Comparison of ENCODE assay signal across 8 cellular contexts in genomic region chr1:99180343-99180808, GRCh38.
DNase-seq lines count a peak whose midpoint lies in the region; ATAC-seq and TF ChIP-seq lines count a peak whose summit lies in the region.

No MANE protein-coding gene starts in this region.

- 28 to 67% methylated on average over 1 to 3 of the region's 3 CpGs for WGBS in endodermal cell (ENCODE audit: insufficient coverage in 1 of 2, insufficient read length in 1 of 2), 2 experiments

- no peak overlapping the region for H3K27ac Mint-ChIP-seq in activated CD4-positive, alpha-beta memory T cell treated with anti-CD3 and anti-CD28 coated beads, Interleukin-2, amount 10 ng/mL, durations not matched to agents 7 days and 5 days
- H3K27ac Mint-ChIP-seq in endodermal cell: peak overlapping the region; percentile 92

- no peak overlapping the region for H3K9ac ChIP-seq in endodermal cell (ENCODE audit: extremely low read depth, low read length, poor library complexity, severe bottlenecking)

- peak; percentile 97 for ATAC-seq in HG03575 (IDR thresholded peaks at IDR 0.05; ENCODE audit: extremely low read depth, insufficient number of reproducible peaks, low FRiP score, unreplicated experiment)

- in situ Hi-C loops in Caki2 (cut with HindIII; ENCODE audit: low pct_unique_long_range_greater_than_20kb, low sequenced_read_pairs): no loop called here

- no peaks in the 10 kb centered on the region for H3K36me3 Mint-ChIP-seq in activated CD4-positive, alpha-beta memory T cell treated with anti-CD3 and anti-CD28 coated beads, Interleukin-2, amount 10 ng/mL, durations not matched to agents 7 days and 5 days (ENCODE audit: low read depth)
- no peaks in the 10 kb centered on the region for H3K36me3 Mint-ChIP-seq in endodermal cell (ENCODE audit: low read depth)

- H3K9me3 Mint-ChIP-seq in activated CD4-positive, alpha-beta memory T cell treated with anti-CD3 and anti-CD28 coated beads, Interleukin-2, amount 10 ng/mL, durations not matched to agents 7 days and 5 days: no peaks in the 10 kb centered on the region
- H3K9me3 Mint-ChIP-seq in endodermal cell: no peaks in the 10 kb centered on the region

- no peak overlapping the region for H3K4me3 ChIP-seq in endodermal cell (ENCODE audit: low read length)

- peak; percentile 70 for TF ChIP-seq CTCF in GM20000 (IDR thresholded peaks at IDR 0.05; ENCODE audit: extremely low read depth, missing control alignments)
- TF ChIP-seq CTCF in endodermal cell (conservative IDR thresholded peaks at IDR 0.05): peak; percentile 97

- no peak overlapping the region for H3K4me3 Mint-ChIP-seq in activated CD4-positive, alpha-beta memory T cell treated with anti-CD3 and anti-CD28 coated beads, Interleukin-2, amount 10 ng/mL, durations not matched to agents 7 days and 5 days
- H3K4me3 Mint-ChIP-seq in endodermal cell: no peak overlapping the region

- DNase-seq in Caki2 (ENCODE audit: low read depth) (peak; percentile 67), GM20000 (ENCODE audit: low spot score) (peak; percentile 50), NCI-H748 (lab: John Stamatoyannopoulos, UW; ENCODE audit: unreplicated experiment) (peak; percentile 85), endodermal cell (peak; percentile 87), midbrain (lab: John Stamatoyannopoulos, UW) (peak; percentile 90)
- peak; percentile 71 for DNase-seq in activated CD4-positive, alpha-beta memory T cell treated with anti-CD3 and anti-CD28 coated beads, Interleukin-2, amount 10 ng/mL, durations not matched to agents 7 days and 5 days
- DNase-seq in stimulated activated CD8-positive, alpha-beta memory T cell treated with anti-CD3 and anti-CD28 coated beads, Interleukin-4, amount 100 ng/mL, for 48 hours: peak; percentile 75

- no peaks in the 10 kb centered on the region for H3K4me1 ChIP-seq in endodermal cell (ENCODE audit: control insufficient read depth, insufficient read depth, low read length)

- no peaks in the 10 kb centered on the region for H3K9me3 ChIP-seq in endodermal cell (ENCODE audit: control insufficient read depth, low read length)

- CTCF ChIA-PET in activated CD4-positive, alpha-beta memory T cell treated with anti-CD3 and anti-CD28 coated beads, Interleukin-2, amount 10 ng/mL, durations not matched to agents 7 days and 5 days (lab: Charles Lee): interaction anchor here (1.2 to 3.5 kb wide), 5 partner anchors 146 to 526 kb away, joined by 3 to 18 read pairs (median 7); no protein-coding TSS in a partner anchor

- H3K4me1 Mint-ChIP-seq in activated CD4-positive, alpha-beta memory T cell treated with anti-CD3 and anti-CD28 coated beads, Interleukin-2, amount 10 ng/mL, durations not matched to agents 7 days and 5 days: no peaks in the 10 kb centered on the region
- H3K4me1 Mint-ChIP-seq in endodermal cell: no peaks in the 10 kb centered on the region

- POLR2A ChIA-PET in activated CD4-positive, alpha-beta memory T cell treated with anti-CD3 and anti-CD28 coated beads, Interleukin-2, amount 10 ng/mL, durations not matched to agents 7 days and 5 days (lab: Charles Lee): no interaction called here

- peaks cover 3% of the 10 kb centered on the region for H3K27me3 Mint-ChIP-seq in activated CD4-positive, alpha-beta memory T cell treated with anti-CD3 and anti-CD28 coated beads, Interleukin-2, amount 10 ng/mL, durations not matched to agents 7 days and 5 days
- no peaks in the 10 kb centered on the region for H3K27me3 Mint-ChIP-seq in endodermal cell (ENCODE audit: insufficient read depth)

- no peak overlapping the region for H3K27ac ChIP-seq in endodermal cell (ENCODE audit: low read depth, low read length)

- no peaks in the 10 kb centered on the region for H3K36me3 ChIP-seq in endodermal cell (ENCODE audit: control insufficient read depth, insufficient read depth, low read length)

- no peaks in the 10 kb centered on the region for H3K27me3 ChIP-seq in endodermal cell (ENCODE audit: control insufficient read depth, insufficient read depth, low read length, poor library complexity, severe bottlenecking)
